Comparison of ENCODE assay signal across 8 cellular contexts in genomic region chr2:136381722-136382633, GRCh38.
DNase-seq lines count a peak whose midpoint lies in the region; ATAC-seq, FAIRE-seq and TF ChIP-seq lines count a peak whose summit lies in the region.

No MANE protein-coding gene starts in this region.

- no peak for TF ChIP-seq CTCF in activated B cell treated with CpG ODN at 0.5 μM for 24 hours (IDR thresholded peaks at IDR 0.05)
- TF ChIP-seq CTCF in H1 (IDR thresholded peaks at IDR 0.05; ENCODE audit: control extremely low read depth in 1 of 3, insufficient read depth in 1 of 3, low read depth in 1 of 3, low read length in 3 of 3) = no peak
- TF ChIP-seq CTCF in omental fat pad (IDR thresholded peaks at IDR 0.05) = no peak

- H3K18ac ChIP-seq in H1 (ENCODE audit: extremely low read depth, low read length) = no peak overlapping the region

- no peaks in the 10 kb centered on the region for H3K27me3 Mint-ChIP-seq in activated B cell treated with CpG ODN at 0.5 μM for 24 hours

- H3K9me3 Mint-ChIP-seq in activated B cell treated with CpG ODN at 0.5 μM for 24 hours = no peaks in the 10 kb centered on the region
- no peaks in the 10 kb centered on the region for H3K9me3 Mint-ChIP-seq in stimulated activated effector memory CD8-positive, alpha-beta T cell treated with anti-CD3 and anti-CD28 coated beads, Interleukin-12 subunit alpha, Interleukin-12 subunit beta, amount 100 ng/mL, for 72 hours

- H2BK15ac ChIP-seq in H1 (ENCODE audit: low read length) = no peak overlapping the region

- no peak overlapping the region for H3K27ac ChIP-seq in H1 (ENCODE audit: low read depth, low read length)

- DNase-seq in activated B cell treated with CpG ODN at 0.5 μM for 24 hours (peak; percentile 46), H1 (ENCODE audit: low read depth in 1 of 2, low spot score in 2 of 2) (peak in 1 of 2 experiments; percentile 24), hypothalamus (lab: John Stamatoyannopoulos, UW) (no peak), omental fat pad (ENCODE audit: low spot score) (no peak), NCI-H2227 (lab: John Stamatoyannopoulos, UW; ENCODE audit: unreplicated experiment) (no peak)
- peak; percentile 40 to 90 for DNase-seq in stimulated activated effector memory CD8-positive, alpha-beta T cell treated with anti-CD3 and anti-CD28 coated beads, Interleukin-12 subunit alpha, Interleukin-12 subunit beta, amount 100 ng/mL, for 72 hours (ENCODE audit: low spot score in 2 of 2)

- no peaks in the 10 kb centered on the region for H3K23me2 ChIP-seq in H1 (ENCODE audit: low read depth, low read length)

- H2BK20ac ChIP-seq in H1 (ENCODE audit: low read length) = no peak overlapping the region

- H4K5ac ChIP-seq in H1 (ENCODE audit: insufficient read length, low read depth, low read length) = no peak overlapping the region

- H3K27me3 ChIP-seq in H1 (replicated peaks in 1 of 4; ENCODE audit: control insufficient read depth in 3 of 4, extremely low read depth in 1 of 4, insufficient read depth in 3 of 4, low read length in 3 of 4) = no peaks in the 10 kb centered on the region

- no peak overlapping the region for H3K23ac ChIP-seq in H1 (ENCODE audit: insufficient read length)

- H3K14ac ChIP-seq in H1 (ENCODE audit: insufficient read length) = no peak overlapping the region

- no peaks in the 10 kb centered on the region for H3K79me1 ChIP-seq in H1 (ENCODE audit: low read depth, low read length)

- no peaks in the 10 kb centered on the region for H3K36me3 Mint-ChIP-seq in activated B cell treated with CpG ODN at 0.5 μM for 24 hours (ENCODE audit: low read depth)
- no peaks in the 10 kb centered on the region for H3K36me3 Mint-ChIP-seq in stimulated activated effector memory CD8-positive, alpha-beta T cell treated with anti-CD3 and anti-CD28 coated beads, Interleukin-12 subunit alpha, Interleukin-12 subunit beta, amount 100 ng/mL, for 72 hours

- H2AFZ ChIP-seq in H1 (ENCODE audit: low read length) = peak overlapping the region; percentile 24; the same call in 1 of the 2 replicates

- peak overlapping the region; percentile 94 for H3K27ac Mint-ChIP-seq in activated B cell treated with CpG ODN at 0.5 μM for 24 hours
- H3K27ac Mint-ChIP-seq in stimulated activated effector memory CD8-positive, alpha-beta T cell treated with anti-CD3 and anti-CD28 coated beads, Interleukin-12 subunit alpha, Interleukin-12 subunit beta, amount 100 ng/mL, for 72 hours = peak overlapping the region; percentile 96

- no peak overlapping the region for H4K91ac ChIP-seq in H1 (replicated peaks; ENCODE audit: insufficient read length, low read length)

- H2BK5ac ChIP-seq in H1 (ENCODE audit: low read depth, low read length) = no peak overlapping the region

- H2BK12ac ChIP-seq in H1 (ENCODE audit: low read depth, low read length) = no peak overlapping the region

- H3K4me1 Mint-ChIP-seq in activated B cell treated with CpG ODN at 0.5 μM for 24 hours = peaks cover 69% of the 10 kb centered on the region
- H3K4me1 Mint-ChIP-seq in stimulated activated effector memory CD8-positive, alpha-beta T cell treated with anti-CD3 and anti-CD28 coated beads, Interleukin-12 subunit alpha, Interleukin-12 subunit beta, amount 100 ng/mL, for 72 hours = peaks cover 57% of the 10 kb centered on the region

- TF ChIP-seq EP300 in H1 (IDR thresholded peaks at IDR 0.05; ENCODE audit: borderline replicate concordance in 1 of 2, low read depth in 2 of 2, low read length in 2 of 2) = no peak

- H3K9me3 ChIP-seq in H1 (ENCODE audit: insufficient read depth in 2 of 2, low read depth in 1 of 2, low read length in 1 of 2) = no peaks in the 10 kb centered on the region

- FAIRE-seq in H1 (lab: Jason Lieb, UNC) = no peak

- whole genome bisulfite sequencing in H1 (ENCODE audit: extremely low coverage in 1 of 2, insufficient coverage in 1 of 2, insufficient read length in 1 of 2, insufficient replicate concordance in 2 of 2, low coverage in 1 of 2, low lambda C conversion rate in 2 of 2, missing lambda C conversion rate in 1 of 2), 2 experiments = 82% methylated on average over 14 of the region's 14 CpGs; no CpG with 5 or more reads in 1 of the 2 experiments

- H3K4ac ChIP-seq in H1 (replicated peaks; ENCODE audit: insufficient read length, low read depth, low read length) = no peak overlapping the region

- H3K79me2 ChIP-seq in H1 (ENCODE audit: control insufficient read depth in 1 of 2, insufficient read depth in 2 of 2, low read length in 2 of 2) = no peaks in the 10 kb centered on the region

- no peak overlapping the region for H4K8ac ChIP-seq in H1 (ENCODE audit: extremely low read depth, insufficient read depth, low read length)

- TF ChIP-seq RAD21 in H1 (IDR thresholded peaks at IDR 0.05 in 1 of 2, conservative IDR thresholded peaks at IDR 0.05 in 1 of 2; ENCODE audit: low read depth in 2 of 2, low read length in 2 of 2) = no peak

- H2AK5ac ChIP-seq in H1 (ENCODE audit: low read depth, low read length) = no peak overlapping the region

- no peaks in the 10 kb centered on the region for H4K20me1 ChIP-seq in H1 (replicated peaks in 1 of 2; ENCODE audit: control insufficient read depth in 1 of 2, insufficient read depth in 2 of 2, low read length in 2 of 2)

- ATAC-seq in GM19035 (IDR thresholded peaks at IDR 0.05; ENCODE audit: unreplicated experiment) (peak; percentile 76), HG03097 (IDR thresholded peaks at IDR 0.05; ENCODE audit: low FRiP score, unreplicated experiment) (peak; percentile 79), activated B cell treated with CpG ODN at 0.5 μM for 24 hours (ENCODE audit: low read depth) (peak; percentile 65), omental fat pad (ENCODE audit: low FRiP score) (no peak)
- peak; percentile 93 for ATAC-seq in stimulated activated effector memory CD8-positive, alpha-beta T cell treated with anti-CD3 and anti-CD28 coated beads, Interleukin-12 subunit alpha, Interleukin-12 subunit beta, amount 100 ng/mL, for 72 hours

- H3K56ac ChIP-seq in H1 (replicated peaks; ENCODE audit: insufficient read length, low read depth, low read length) = no peak overlapping the region

- H3K9ac ChIP-seq in H1 (replicated peaks in 1 of 4; ENCODE audit: extremely low read depth in 1 of 4, low read depth in 3 of 4, low read length in 3 of 4) = no peak overlapping the region

- H3K36me3 ChIP-seq in H1 (ENCODE audit: control insufficient read depth in 2 of 4, insufficient read depth in 4 of 4, low read length in 3 of 4) = no peaks in the 10 kb centered on the region

- no peak overlapping the region for H3K4me3 ChIP-seq in H1 (ENCODE audit: extremely low read depth in 1 of 4, insufficient read depth in 2 of 4, low read depth in 3 of 4, low read length in 4 of 4)

- POLR2A ChIA-PET in activated B cell treated with CpG ODN at 0.5 μM for 24 hours (lab: Charles Lee) (interaction anchor here (0.6 to 4.4 kb wide), 30 partner anchors 17 to 549 kb away, joined by 3 to 47 read pairs (median 8); partner anchors contain the start of genes CXCR4, DARS1 and MCM6), H1 (lab: Charles Lee; ENCODE audit: partially characterized antibody) (no interaction called here)

- H3K4me2 ChIP-seq in H1 (ENCODE audit: insufficient read depth in 1 of 2, low read depth in 2 of 2, low read length in 2 of 2) = no peak overlapping the region

- H3K4me1 ChIP-seq in H1 (replicated peaks in 1 of 4; ENCODE audit: control insufficient read depth in 3 of 4, insufficient read depth in 4 of 4, low read length in 3 of 4) = no peaks in the 10 kb centered on the region

- intact Hi-C loops in activated B cell treated with CpG ODN at 0.5 μM for 24 hours (cut with micrococcal nuclease) = loop anchor here (1.0 to 5.0 kb wide), 6 partner anchors 127 to 640 kb away; partner anchors contain the start of gene UBXN4

- peak overlapping the region; percentile 66 for H3K4me3 Mint-ChIP-seq in activated B cell treated with CpG ODN at 0.5 μM for 24 hours
- peak overlapping the region; percentile 55 for H3K4me3 Mint-ChIP-seq in stimulated activated effector memory CD8-positive, alpha-beta T cell treated with anti-CD3 and anti-CD28 coated beads, Interleukin-12 subunit alpha, Interleukin-12 subunit beta, amount 100 ng/mL, for 72 hours

- no peak overlapping the region for H2BK120ac ChIP-seq in H1 (replicated peaks; ENCODE audit: low read depth, low read length)

- CTCF ChIA-PET in activated B cell treated with CpG ODN at 0.5 μM for 24 hours (lab: Charles Lee) (interaction anchor here (0.6 to 13.1 kb wide), 10 partner anchors 126 to 465 kb away, joined by 3 to 298 read pairs (median 4); no protein-coding TSS in a partner anchor), H1 (lab: Charles Lee; ENCODE audit: partially characterized antibody) (interaction anchor here (0.5 to 11.1 kb wide), 14 partner anchors 9 to 1393 kb away, joined by 3 to 144 read pairs (median 3); no protein-coding TSS in a partner anchor)

- no peak for TF ChIP-seq POLR2A in H1 (IDR thresholded peaks at IDR 0.05; ENCODE audit: control extremely low read depth in 1 of 2, low read depth in 2 of 2, low read length in 2 of 2)

TF ChIP-seq in H1, 55 proteins besides CTCF, POLR2A, EP300 and RAD21:
- no peak for TF ChIP-seq CHD2 (IDR thresholded peaks at IDR 0.05; ENCODE audit: low read length)
- TF ChIP-seq RXRA (IDR thresholded peaks at IDR 0.05; ENCODE audit: insufficient read depth, low read depth, low read length) = no peak
- TF ChIP-seq KDM5A (IDR thresholded peaks at IDR 0.05; ENCODE audit: low read length) = no peak

Comparison
In these comparisons a context has a peak if more than half of its experiments do, and no peak if none do; other contexts are left out.
1. DNase-seq: peak in activated B cell treated with CpG ODN at 0.5 μM for 24 hours (single experiment) and stimulated activated effector memory CD8-positive, alpha-beta T cell treated with anti-CD3 and anti-CD28 coated beads, Interleukin-12 subunit alpha, Interleukin-12 subunit beta, amount 100 ng/mL, for 72 hours (2 of 2); none in hypothalamus (0 of 51), omental fat pad (single experiment) and NCI-H2227 (single experiment).